8 cellular contexts compared by ENCODE assay signal in genomic region chr19:44905437-44906160, GRCh38. TPM values are rescaled to one million over a fixed set of nuclear protein-coding genes. Genes with fewer than 3 reads are reported as not detected.
DNase-seq lines count a peak whose midpoint lies in the region; ATAC-seq and TF ChIP-seq lines count a peak whose summit lies in the region.

TSS of gene APOE (plus strand) at chr19:44905796. CDS start at chr19:44906625, 829 bp downstream.

- H3K27me3 ChIP-seq in suprapubic skin: peaks cover 9% of the 10 kb centered on the region

- no peak for TF ChIP-seq EP300 in suprapubic skin (IDR thresholded peaks at IDR 0.05)

- peaks cover 36% of the 10 kb centered on the region for H3K36me3 ChIP-seq in suprapubic skin

- WGBS in suprapubic skin: 0% methylated on average over 16 of the region's 20 CpGs

- H3K4me1 ChIP-seq in suprapubic skin: peaks cover 46% of the 10 kb centered on the region

- peak; percentile 58 for ATAC-seq in left lobe of liver
- no peak for ATAC-seq in HG03196 (IDR thresholded peaks at IDR 0.05; ENCODE audit: unreplicated experiment)
- no peak for ATAC-seq in HG03135 (IDR thresholded peaks at IDR 0.05; ENCODE audit: unreplicated experiment)

- no peaks in the 10 kb centered on the region for H3K9me3 ChIP-seq in suprapubic skin

- peak within 1 kb of the TSS; percentile 62 for H3K27ac ChIP-seq in suprapubic skin

- peak within 1 kb of the TSS; percentile 52 for H3K4me3 ChIP-seq in suprapubic skin

- no peak for TF ChIP-seq CTCF in suprapubic skin (IDR thresholded peaks at IDR 0.05)

- DNase-seq in NCI-H2227 (lab: John Stamatoyannopoulos, UW; ENCODE audit: unreplicated experiment): peak; percentile 47
- no peak for DNase-seq in NCI-H2227 treated with DMSO at 0.1 percent for 48 hours (lab: John Stamatoyannopoulos, UW)
- DNase-seq in cerebellum (ENCODE audit: low spot score): peak; percentile 27
- DNase-seq in left lobe of liver (ENCODE audit: low spot score): peak; percentile 89
- DNase-seq in suprapubic skin (ENCODE audit: low spot score in 2 of 2): no peak
- no peak for DNase-seq in SKM-1 (lab: John Stamatoyannopoulos, UW; ENCODE audit: unreplicated experiment)

- no peak for TF ChIP-seq POLR2A in suprapubic skin (IDR thresholded peaks at IDR 0.05)

RNA-seq across cellular contexts. Expression of gene APOE, which starts in this region (rescaled TPM):
- total RNA-seq in cerebellum: 52.8 TPM
- 5,009 TPM for total RNA-seq in left lobe of liver
- total RNA-seq in suprapubic skin: 100 to 1,000 TPM; 418 to 859 (median 594) TPM

Comparison
In these comparisons a context has a peak if more than half of its experiments do, and no peak if none do; other contexts are left out.
1. DNase-seq: peak in NCI-H2227 (single experiment), cerebellum (single experiment) and left lobe of liver (single experiment); none in NCI-H2227 treated with DMSO at 0.1 percent for 48 hours (single experiment), suprapubic skin (0 of 2) and SKM-1 (single experiment).